22 cellular contexts compared by ENCODE assay signal in the genomic region with DNA sequence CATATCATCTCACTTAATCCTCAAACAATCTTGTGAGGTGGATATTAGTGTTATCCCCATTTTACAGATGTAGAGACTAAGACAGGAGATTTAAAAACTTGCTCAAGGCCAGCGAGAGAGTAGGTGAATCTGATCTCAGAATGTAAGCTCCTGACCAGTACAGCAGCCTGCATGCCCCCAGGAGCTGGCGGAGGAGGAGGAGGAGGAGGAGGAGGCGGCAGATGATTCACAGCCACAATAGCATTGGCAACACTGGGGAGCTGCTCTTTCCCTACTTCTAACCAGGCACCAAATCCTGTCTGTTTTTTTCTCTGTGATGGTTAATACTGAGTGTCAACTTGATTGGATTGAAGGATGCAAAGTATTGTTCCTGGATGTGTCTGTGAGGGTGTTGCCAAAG.
DNase-seq lines count a peak whose midpoint lies in the region; ATAC-seq, FAIRE-seq and TF ChIP-seq lines count a peak whose summit lies in the region.
"Had no signal": no experiment of that assay in that cellular context is flagged by ENCODE, and none has a peak within 500 bp of the region (broad histone marks: within the 10 kb centered on the region; RNA-seq: fewer than 3 reads in every experiment).

No MANE protein-coding gene starts in this region.

- H3K4me2 ChIP-seq in mammary epithelial cell (ENCODE audit: insufficient read depth, low read depth, low read length), result no peak overlapping the region
- H3K4me2 ChIP-seq in K562 (ENCODE audit: insufficient read depth, low read length), result no peak overlapping the region
- H3K4me2 ChIP-seq: BLaER1 had no signal

- CTCF ChIA-PET in MCF 10A (lab: Yijun Ruan, JAX) (interaction anchor here (0.5 kb wide), 1 partner anchor 65 kb away, joined by 3 read pairs; no protein-coding TSS in a partner anchor), mammary epithelial cell (lab: Charles Lee; ENCODE audit: low non-redundant PET) (no interaction called here), K562 (lab: Yijun Ruan, JAX; ENCODE audit: low intra/inter-chr PET ratio) (no interaction called here)

- no peaks in the 10 kb centered on the region for H3K4me1 Mint-ChIP-seq in MCF 10A (ENCODE audit: insufficient read depth, unreplicated experiment)
- H3K4me1 Mint-ChIP-seq: B cell; CD4-positive, CD25-positive, alpha-beta regulatory T cell had no signal

- in situ Hi-C loops in mammary epithelial cell (cut with MboI; ENCODE audit: low sequenced_read_pairs in 2 of 2), result no loop called here
- in situ Hi-C loops in K562 (cut with MboI), result no loop called here

- intact Hi-C loops in MCF 10A (cut with micrococcal nuclease) (no loop called here), mammary epithelial cell (cut with micrococcal nuclease) (no loop called here), K562 (cut with micrococcal nuclease) (no loop called here)

- no peaks in the 10 kb centered on the region for H3K9me3 Mint-ChIP-seq in MCF 10A (ENCODE audit: unreplicated experiment)

- FAIRE-seq in K562 (lab: Jason Lieb, UNC) (no peak), urothelium cell line (lab: Jason Lieb, UNC) (no peak)
- FAIRE-seq: A204.1, G401.6, GM12892, H54 had no signal

- 37% methylated on average over 3 of the region's 3 CpGs for WGBS in mammary epithelial cell (ENCODE audit: low coverage, missing lambda C conversion rate)
- 0% methylated on average over 2 of the region's 3 CpGs for WGBS in K562 (ENCODE audit: insufficient coverage, low coverage, missing lambda C conversion rate)

- POLR2A ChIA-PET in MCF 10A (lab: Yijun Ruan, JAX), result no interaction called here
- POLR2A ChIA-PET in K562 (lab: Yijun Ruan, JAX), result interaction anchor here (1.0 kb wide), 1 partner anchor 39 kb away, joined by 4 read pairs; no protein-coding TSS in a partner anchor

- H3K36me3 ChIP-seq in mammary epithelial cell (ENCODE audit: insufficient read depth, low read length) (no peaks in the 10 kb centered on the region), MG63 (no peaks in the 10 kb centered on the region), K562 (ENCODE audit: control insufficient read depth, insufficient read depth, low read length) (no peaks in the 10 kb centered on the region)
- H3K36me3 ChIP-seq: BLaER1, HAP-1 had no signal

- H2AFZ ChIP-seq in mammary epithelial cell (ENCODE audit: low read depth, low read length), result no peak overlapping the region
- no peak overlapping the region for H2AFZ ChIP-seq in K562 (ENCODE audit: low read depth, low read length)

- H3K4me3 ChIP-seq in mammary epithelial cell (replicated peaks in 1 of 3; ENCODE audit: insufficient read depth in 1 of 3, low read depth in 2 of 3, low read length in 3 of 3), result no peak overlapping the region
- no peak overlapping the region for H3K4me3 ChIP-seq in MG63
- H3K4me3 ChIP-seq in K562, result no peak overlapping the region
- H3K4me3 ChIP-seq: BLaER1, HAP-1 had no signal

- no peaks in the 10 kb centered on the region for H3K36me3 Mint-ChIP-seq in MCF 10A (ENCODE audit: insufficient read depth, unreplicated experiment)
- H3K36me3 Mint-ChIP-seq: CD4-positive, CD25-positive, alpha-beta regulatory T cell; CD8-positive, alpha-beta T cell had no signal

- no peak overlapping the region for H3K4me3 Mint-ChIP-seq in MCF 10A (ENCODE audit: unreplicated experiment)
- H3K4me3 Mint-ChIP-seq: B cell; CD4-positive, CD25-positive, alpha-beta regulatory T cell; CD8-positive, alpha-beta T cell had no signal

- dilution Hi-C loops in mammary epithelial cell (cut with HindIII; ENCODE audit: low sequenced_read_pairs), result no loop called here

- peaks cover 3% of the 10 kb centered on the region for H3K9me1 ChIP-seq in K562 (ENCODE audit: control insufficient read depth, insufficient read depth, low read length)

- ATAC-seq in K562, result no peak
- ATAC-seq: CD8-positive, alpha-beta T cell had no signal

- H3K9ac ChIP-seq in mammary epithelial cell (ENCODE audit: insufficient read depth, low read length) (no peak overlapping the region), K562 (ENCODE audit: insufficient read depth in 1 of 2, low read depth in 2 of 2, low read length in 2 of 2) (no peak overlapping the region)
- H3K9ac ChIP-seq: BLaER1 had no signal

- H3K9me3 ChIP-seq in mammary epithelial cell (replicated peaks; ENCODE audit: insufficient read depth, low read length) (no peaks in the 10 kb centered on the region), MG63 (no peaks in the 10 kb centered on the region), K562 (replicated peaks; ENCODE audit: control insufficient read depth, insufficient read depth, low read depth, low read length) (no peaks in the 10 kb centered on the region)
- H3K9me3 ChIP-seq: BLaER1, Caco-2, HAP-1 had no signal

- H3K4me1 ChIP-seq in mammary epithelial cell (ENCODE audit: insufficient read depth, low read length) (no peaks in the 10 kb centered on the region), K562 (replicated peaks in 1 of 2; ENCODE audit: control insufficient read depth in 2 of 2, insufficient read depth in 2 of 2, low read length in 2 of 2) (no peaks in the 10 kb centered on the region)
- H3K4me1 ChIP-seq: BLaER1, Caco-2, HAP-1 had no signal

- no peak for TF ChIP-seq CTCF in MCF 10A (IDR thresholded peaks at IDR 0.05; ENCODE audit: unreplicated experiment)
- TF ChIP-seq CTCF in mammary epithelial cell (conservative IDR thresholded peaks at IDR 0.05 in 1 of 2, IDR thresholded peaks at IDR 0.05 in 1 of 2; ENCODE audit: extremely low read depth in 1 of 2, insufficient read depth in 1 of 2, low read depth in 1 of 2, low read length in 2 of 2), result no peak
- no peak for TF ChIP-seq CTCF in K562 (IDR thresholded peaks at IDR 0.05 in 2 of 3, conservative IDR thresholded peaks at IDR 0.05 in 1 of 3; ENCODE audit: insufficient read depth in 2 of 3, low read depth in 1 of 3, low read length in 3 of 3)

- H3K79me2 ChIP-seq in mammary epithelial cell (ENCODE audit: insufficient read depth, low read length) (no peaks in the 10 kb centered on the region), K562 (ENCODE audit: control insufficient read depth, insufficient read depth, low read length) (no peaks in the 10 kb centered on the region)

- no peak overlapping the region for H3K27ac Mint-ChIP-seq in MCF 10A (ENCODE audit: low read depth, unreplicated experiment)
- H3K27ac Mint-ChIP-seq: B cell; CD4-positive, CD25-positive, alpha-beta regulatory T cell; CD8-positive, alpha-beta T cell had no signal

- H3K27ac ChIP-seq in mammary epithelial cell (ENCODE audit: insufficient read depth, low read depth, low read length), result no peak overlapping the region
- H3K27ac ChIP-seq in K562 (ENCODE audit: extremely low read depth, low read depth, low read length), result no peak overlapping the region
- H3K27ac ChIP-seq: 22Rv1, BLaER1, C4-2B had no signal

- no peak for TF ChIP-seq RAD21 in K562 (CRISPR knock-in tag; conservative IDR thresholded peaks at IDR 0.05 in 1 of 2, IDR thresholded peaks at IDR 0.05 in 1 of 2)

- H4K20me1 ChIP-seq in mammary epithelial cell (ENCODE audit: insufficient read depth, low read length), result no peaks in the 10 kb centered on the region
- no peaks in the 10 kb centered on the region for H4K20me1 ChIP-seq in K562 (replicated peaks; ENCODE audit: control insufficient read depth, insufficient read depth, low read length)
- H4K20me1 ChIP-seq: BLaER1 had no signal

- H3K27me3 ChIP-seq in mammary epithelial cell (ENCODE audit: insufficient read depth, low read length) (no peaks in the 10 kb centered on the region), MG63 (no peaks in the 10 kb centered on the region), K562 (ENCODE audit: control insufficient read depth in 2 of 2, insufficient read depth in 2 of 2, low read length in 2 of 2) (peaks cover 0 to 3% of the 10 kb centered on the region in 2 experiments; a peak in 2 of 5 replicates)
- H3K27me3 ChIP-seq: BLaER1 had no signal

- BruUV-seq in MCF 10A (replicated peaks; lab: Mats Ljungman, UMichigan) (no TSS peak), mammary epithelial cell (replicated peaks; lab: Mats Ljungman, UMichigan) (no TSS peak), K562 (replicated peaks; lab: Mats Ljungman, UMichigan) (no TSS peak)

- no peak for TF ChIP-seq EP300 in K562 (IDR thresholded peaks at IDR 0.05; ENCODE audit: low read length)

- no peak for TF ChIP-seq POLR2A in K562 (conservative IDR thresholded peaks at IDR 0.05)

- peaks cover 50% of the 10 kb centered on the region for H3K27me3 Mint-ChIP-seq in MCF 10A (ENCODE audit: insufficient read depth, unreplicated experiment)

- DNase-seq in MCF 10A (ENCODE audit: unreplicated experiment) (peak; percentile 19), mammary epithelial cell (no peak), MG63 (peak; percentile 7), K562 (ENCODE audit: extremely low read depth in 1 of 4, low spot score in 3 of 4) (no peak), urothelium cell line (ENCODE audit: low spot score) (peak; percentile 27), DMS114 treated with DMSO at 0.1 percent for 48 hours (lab: John Stamatoyannopoulos, UW; ENCODE audit: unreplicated experiment) (no peak), SW 1271 (lab: John Stamatoyannopoulos, UW) (no peak)
- DNase-seq in stimulated activated naive CD4-positive, alpha-beta T cell (lab: John Stamatoyannopoulos, UW), result no peak
- DNase-seq: Caco-2; CD4-positive, CD25-positive, alpha-beta regulatory T cell; CD8-positive, alpha-beta T cell; DMS79; GOT3 had no signal

TF ChIP-seq in K562, 482 proteins besides CTCF, POLR2A, EP300 and RAD21:
- TF ChIP-seq RBM25 (IDR thresholded peaks at IDR 0.05; ENCODE audit: low read depth, low read length, severe bottlenecking) (peak; percentile 5), ZNF785 (CRISPR knock-in tag; IDR thresholded peaks at IDR 0.05) (no peak)
TF ChIP-seq in K562: peak in this region for 1.

Comparison
In these comparisons a context has a peak if more than half of its experiments do, and no peak if none do; other contexts are left out.
1. DNase-seq: peak in MCF 10A (single experiment), MG63 (single experiment) and urothelium cell line (single experiment); none in mammary epithelial cell (single experiment), K562 (0 of 4), DMS114 treated with DMSO at 0.1 percent for 48 hours (single experiment), stimulated activated naive CD4-positive, alpha-beta T cell (0 of 6) and SW 1271 (0 of 2).